ENCODE assay signal across 1 cellular context in the genomic region with DNA sequence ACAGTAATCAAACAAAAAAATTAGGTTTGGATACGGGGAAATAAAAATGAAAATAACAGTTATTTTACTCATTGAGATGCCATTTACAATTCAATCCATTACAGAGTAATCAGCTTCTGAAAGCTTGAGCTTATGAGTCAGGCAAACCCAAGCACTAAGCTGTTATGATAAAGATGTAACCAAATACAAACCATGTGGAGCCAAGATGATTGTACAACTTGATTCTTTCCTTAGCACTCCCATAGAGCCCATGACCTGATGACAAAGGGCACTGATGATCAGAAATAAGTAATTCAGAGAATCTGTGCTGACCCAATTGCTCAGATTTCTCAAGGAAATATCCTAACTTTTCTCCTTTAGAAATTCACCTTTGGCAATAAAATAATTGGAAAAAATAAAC.
TF ChIP-seq lines count a peak whose summit lies in the region.

No MANE protein-coding gene starts in this region.

TF ChIP-seq in IMR-90, 13 proteins besides CTCF, POLR2A, EP300 and RAD21 (continued from another document):
- TF ChIP-seq MAFK (IDR thresholded peaks at IDR 0.05; ENCODE audit: low read depth, low read length), result no peak
- TF ChIP-seq NFE2L2 (IDR thresholded peaks at IDR 0.05; ENCODE audit: low read depth, low read length), result no peak
